ENCODE assay signal across 14 cellular contexts in genomic region chr18:49073431-49073830, GRCh38.
"Had no signal": no experiment of that assay in that cellular context is flagged by ENCODE, and none has a peak within 500 bp of the region (broad histone marks: within the 10 kb centered on the region; RNA-seq: fewer than 3 reads in every experiment).

No MANE protein-coding gene starts in this region.

- H3K4me1 ChIP-seq: breast epithelium, sigmoid colon, uterus had no signal

- H3K9me3 Mint-ChIP-seq: activated CD8-positive, alpha-beta T cell treated with anti-CD3 and anti-CD28 coated beads for 36 hours; activated T-helper 1 cell treated with anti-CD3 and anti-CD28 coated beads, Interleukin-12 subunit alpha, Interleukin-12 subunit beta, Interleukin-2, Interleukin-4 antibody, amounts not matched to agents 30 ng/mL and 10 ng/mL and 1 ng/mL, durations not matched to agents 14 hours and 24 hours and 36 hours; immature natural killer cell; neural crest cell had no signal

- H3K4me3 Mint-ChIP-seq: activated CD4-positive, alpha-beta T cell treated with anti-CD3 and anti-CD28 coated beads for 36 hours; activated CD8-positive, alpha-beta T cell treated with anti-CD3 and anti-CD28 coated beads for 36 hours; activated T-helper 1 cell treated with anti-CD3 and anti-CD28 coated beads, Interleukin-12 subunit alpha, Interleukin-12 subunit beta, Interleukin-2, Interleukin-4 antibody, amounts not matched to agents 30 ng/mL and 10 ng/mL and 1 ng/mL, durations not matched to agents 14 hours and 24 hours and 36 hours; immature natural killer cell; neural crest cell had no signal

- H3K4me3 ChIP-seq: ovary, sigmoid colon, uterus had no signal

- H3K27ac ChIP-seq: breast epithelium, epithelial cell of prostate, sigmoid colon, uterus had no signal

- H3K9me3 ChIP-seq: breast epithelium, ovary, sigmoid colon, uterus had no signal

- DNase-seq: activated CD4-positive, alpha-beta T cell treated with anti-CD3 and anti-CD28 coated beads for 36 hours; activated CD8-positive, alpha-beta T cell treated with anti-CD3 and anti-CD28 coated beads for 36 hours; aorta; glutamatergic neuron; immature natural killer cell; midbrain; ovary; sigmoid colon; stimulated activated CD4-positive, alpha-beta T cell treated with anti-CD3 and anti-CD28 coated beads, Interleukin-1b, Interleukin-23, amount 100 ng/mL, for 48 hours; uterus had no signal

- H3K27me3 Mint-ChIP-seq: activated CD4-positive, alpha-beta T cell treated with anti-CD3 and anti-CD28 coated beads for 36 hours; activated CD8-positive, alpha-beta T cell treated with anti-CD3 and anti-CD28 coated beads for 36 hours had no signal

- H3K36me3 ChIP-seq: breast epithelium, ovary, sigmoid colon, uterus had no signal

- ATAC-seq: activated CD8-positive, alpha-beta T cell treated with anti-CD3 and anti-CD28 coated beads for 36 hours had no signal

- H3K27me3 ChIP-seq: breast epithelium, ovary, sigmoid colon, uterus had no signal

- H3K27ac Mint-ChIP-seq: activated CD4-positive, alpha-beta T cell treated with anti-CD3 and anti-CD28 coated beads for 36 hours; activated CD8-positive, alpha-beta T cell treated with anti-CD3 and anti-CD28 coated beads for 36 hours; activated T-helper 1 cell treated with anti-CD3 and anti-CD28 coated beads, Interleukin-12 subunit alpha, Interleukin-12 subunit beta, Interleukin-2, Interleukin-4 antibody, amounts not matched to agents 30 ng/mL and 10 ng/mL and 1 ng/mL, durations not matched to agents 14 hours and 24 hours and 36 hours; immature natural killer cell had no signal
